Comparison of ENCODE assay signal across 9 cellular contexts in genomic region chr1:226644541-226645176, GRCh38.
DNase-seq lines count a peak whose midpoint lies in the region; ATAC-seq, FAIRE-seq and TF ChIP-seq lines count a peak whose summit lies in the region.
"Had no signal": no experiment of that assay in that cellular context is flagged by ENCODE, and none has a peak within 500 bp of the region (broad histone marks: within the 10 kb centered on the region; RNA-seq: fewer than 3 reads in every experiment).

No MANE protein-coding gene starts in this region.

- peaks cover 80% of the 10 kb centered on the region for H3K4me1 Mint-ChIP-seq in activated B cell treated with CpG ODN at 0.5 μM for 24 hours

- DNase-seq in Right ventricle myocardium inferior (ENCODE audit: missing footprints), result peak; percentile 57
- DNase-seq in right atrium auricular region (ENCODE audit: low spot score), result no peak
- DNase-seq in activated B cell treated with CpG ODN at 0.5 μM for 24 hours, result no peak
- peak; percentile 69 for DNase-seq in hepatic stellate cell (ENCODE audit: low spot score)
- DNase-seq in D721Med (ENCODE audit: insufficient read length, low spot score), result no peak

- 91% methylated on average over 10 of the region's 10 CpGs for WGBS in thymus

- H3K27me3 ChIP-seq in right atrium auricular region (no peaks in the 10 kb centered on the region), thymus (ENCODE audit: control insufficient read depth, insufficient read depth) (no peaks in the 10 kb centered on the region)

- H3K36me3 ChIP-seq in right atrium auricular region (peaks cover 32% of the 10 kb centered on the region), thymus (ENCODE audit: control insufficient read depth, insufficient read depth) (peaks cover 92% of the 10 kb centered on the region)

- CTCF ChIA-PET in activated B cell treated with CpG ODN at 0.5 μM for 24 hours (lab: Charles Lee), result interaction anchor here (0.7 to 4.9 kb wide), 17 partner anchors 8 to 183 kb away, joined by 3 to 31 read pairs (median 6); no protein-coding TSS in a partner anchor

- no peak for FAIRE-seq in D721Med (lab: Jason Lieb, UNC)

- H3K4me1 ChIP-seq in right atrium auricular region (peaks cover 0 to 36% of the 10 kb centered on the region in 2 donors), thymus (ENCODE audit: control insufficient read depth, insufficient read depth, low read length) (peaks cover 15% of the 10 kb centered on the region)

- TF ChIP-seq CTCF in right atrium auricular region (IDR thresholded peaks at IDR 0.05), result no peak
- TF ChIP-seq CTCF in activated B cell treated with CpG ODN at 0.5 μM for 24 hours (IDR thresholded peaks at IDR 0.05), result no peak
- TF ChIP-seq CTCF in D721Med (IDR thresholded peaks at IDR 0.05; ENCODE audit: insufficient read depth, missing control alignments), result no peak

- no peak overlapping the region for H3K4me3 ChIP-seq in right atrium auricular region
- H3K4me3 ChIP-seq in thymus (ENCODE audit: low read length), result no peak overlapping the region
- H3K4me3 ChIP-seq: SK-N-MC had no signal

- H3K27ac ChIP-seq in right atrium auricular region (no peak overlapping the region), thymus (ENCODE audit: low read depth) (peak overlapping the region; percentile 52)
- H3K27ac ChIP-seq: SK-N-MC had no signal

- POLR2A ChIA-PET in activated B cell treated with CpG ODN at 0.5 μM for 24 hours (lab: Charles Lee), result interaction anchor here (0.9 to 7.6 kb wide), 18 partner anchors 9 to 183 kb away, joined by 3 to 163 read pairs (median 5); partner anchors contain the start of gene ITPKB

- ATAC-seq in Right ventricle myocardium inferior (no peak), activated B cell treated with CpG ODN at 0.5 μM for 24 hours (ENCODE audit: low read depth) (no peak), GM18873 (IDR thresholded peaks at IDR 0.05; ENCODE audit: low FRiP score, unreplicated experiment) (no peak), HG03025 (IDR thresholded peaks at IDR 0.05; ENCODE audit: low FRiP score, unreplicated experiment) (no peak)

- H3K4me3 Mint-ChIP-seq in activated B cell treated with CpG ODN at 0.5 μM for 24 hours, result peak overlapping the region; percentile 67

- no peaks in the 10 kb centered on the region for H3K27me3 Mint-ChIP-seq in activated B cell treated with CpG ODN at 0.5 μM for 24 hours

- intact Hi-C loops in Right ventricle myocardium inferior (cut with DNase I), result loop anchor here (5.0 kb wide), 1 partner anchor 38 kb away; no protein-coding TSS in a partner anchor
- intact Hi-C loops in activated B cell treated with CpG ODN at 0.5 μM for 24 hours (cut with micrococcal nuclease), result loop anchor here (1.0 to 2.0 kb wide), 4 partner anchors 31 to 93 kb away; no protein-coding TSS in a partner anchor

- peaks cover 79% of the 10 kb centered on the region for H3K36me3 Mint-ChIP-seq in activated B cell treated with CpG ODN at 0.5 μM for 24 hours (ENCODE audit: low read depth)

- peak overlapping the region; percentile 88 for H3K27ac Mint-ChIP-seq in activated B cell treated with CpG ODN at 0.5 μM for 24 hours

- H3K9me3 ChIP-seq in right atrium auricular region (no peaks in the 10 kb centered on the region), thymus (ENCODE audit: control insufficient read depth) (no peaks in the 10 kb centered on the region)

- H3K9me3 Mint-ChIP-seq in activated B cell treated with CpG ODN at 0.5 μM for 24 hours, result no peaks in the 10 kb centered on the region

Comparison
In these comparisons a context has a peak if more than half of its experiments do, and no peak if none do; other contexts are left out.
1. DNase-seq: peak in Right ventricle myocardium inferior (single experiment) and hepatic stellate cell (single experiment); none in right atrium auricular region (single experiment), activated B cell treated with CpG ODN at 0.5 μM for 24 hours (single experiment) and D721Med (single experiment).